In genomic region chrX:150934453-150934852, GRCh38 we compare ENCODE assay signal across 11 cellular contexts. TPM values are rescaled to one million over a fixed set of nuclear protein-coding genes. Genes with fewer than 3 reads are reported as not detected.
DNase-seq lines count a peak whose midpoint lies in the region; ATAC-seq, FAIRE-seq and TF ChIP-seq lines count a peak whose summit lies in the region.
"Had no signal": no experiment of that assay in that cellular context is flagged by ENCODE, and none has a peak within 500 bp of the region (broad histone marks: within the 10 kb centered on the region; RNA-seq: fewer than 3 reads in every experiment).

No MANE protein-coding gene starts in this region.

- H3K36me3 Mint-ChIP-seq in Calu3 (ENCODE audit: insufficient read depth, unreplicated experiment), result no peaks in the 10 kb centered on the region
- H3K36me3 Mint-ChIP-seq: naive B cell had no signal

- H3K36me3 ChIP-seq in sigmoid colon (no peaks in the 10 kb centered on the region), suprapubic skin (no peaks in the 10 kb centered on the region)

- no peak overlapping the region for H3K4me3 Mint-ChIP-seq in Calu3 (ENCODE audit: low read depth, unreplicated experiment)
- H3K4me3 Mint-ChIP-seq: activated T-helper 17 cell treated with anti-CD3 and anti-CD28 coated beads, Interleukin-2, amount 50 U/mL, for 72 hours; naive B cell had no signal

- CTCF ChIA-PET in Calu3 (lab: Charles Lee), result no interaction called here

- H3K27ac Mint-ChIP-seq in Calu3 (ENCODE audit: unreplicated experiment), result no peak overlapping the region
- H3K27ac Mint-ChIP-seq: activated T-helper 17 cell treated with anti-CD3 and anti-CD28 coated beads, Interleukin-2, amount 50 U/mL, for 72 hours; naive B cell had no signal

- H3K9me3 ChIP-seq in sigmoid colon (peaks cover 0 to 6% (median 0%) of the 10 kb centered on the region in 4 donors), suprapubic skin (no peaks in the 10 kb centered on the region)

- H3K27me3 Mint-ChIP-seq in Calu3 (ENCODE audit: unreplicated experiment), result peaks cover 39% of the 10 kb centered on the region

- H3K27me3 ChIP-seq in sigmoid colon (no peaks in the 10 kb centered on the region), suprapubic skin (no peaks in the 10 kb centered on the region)

- ATAC-seq in HG03025 (IDR thresholded peaks at IDR 0.05; ENCODE audit: low FRiP score, unreplicated experiment), result no peak
- ATAC-seq: activated T-helper 17 cell treated with anti-CD3 and anti-CD28 coated beads, Interleukin-2, amount 50 U/mL, for 72 hours had no signal

- no peaks in the 10 kb centered on the region for H3K9me3 Mint-ChIP-seq in Calu3 (ENCODE audit: low read depth, unreplicated experiment)
- H3K9me3 Mint-ChIP-seq: activated T-helper 17 cell treated with anti-CD3 and anti-CD28 coated beads, Interleukin-2, amount 50 U/mL, for 72 hours had no signal

- TF ChIP-seq EP300 in sigmoid colon (IDR thresholded peaks at IDR 0.05), result no peak
- no peak for TF ChIP-seq EP300 in suprapubic skin (IDR thresholded peaks at IDR 0.05)

- H3K4me3 ChIP-seq in sigmoid colon (no peak overlapping the region), suprapubic skin (no peak overlapping the region)

- H3K4me1 ChIP-seq in sigmoid colon (peaks cover 0 to 9% (median 3%) of the 10 kb centered on the region in 4 donors), suprapubic skin (no peaks in the 10 kb centered on the region)

- peak overlapping the region; percentile 33 for H3K27ac ChIP-seq in epithelial cell of prostate
- peak overlapping the region in 3 of 4 donors; percentile 35 to 67 (median 63) for H3K27ac ChIP-seq in sigmoid colon
- no peak overlapping the region for H3K27ac ChIP-seq in suprapubic skin

- intact Hi-C loops in sigmoid colon (cut with DNase I) (loop anchor here (2.0 kb wide), 1 partner anchor 36 kb away; the partner anchor contains the start of gene CD99L2), Calu3 (cut with micrococcal nuclease; ENCODE audit: unreplicated experiment) (no loop called here)

- DNase-seq in H54 (ENCODE audit: insufficient read length, low spot score), result peak; percentile 32
- DNase-seq in NCI-H460 (ENCODE audit: extremely low read depth, low read depth), result peak; percentile 13
- DNase-seq in epithelial cell of prostate (ENCODE audit: low read depth, low spot score), result peak; percentile 31
- DNase-seq in sigmoid colon, result peak; percentile 71
- no peak for DNase-seq in suprapubic skin (ENCODE audit: low spot score in 2 of 2)
- no peak for DNase-seq in Calu3
- DNase-seq: naive B cell, NCI-H2081 had no signal

- BruUV-seq in Calu3 (replicated peaks; lab: Mats Ljungman, UMichigan), result no TSS peak

- FAIRE-seq in H54 (lab: Jason Lieb, UNC), result peak; percentile 41
- FAIRE-seq: TTC549 had no signal

- H3K4me1 Mint-ChIP-seq in Calu3 (ENCODE audit: low read depth, unreplicated experiment), result no peaks in the 10 kb centered on the region
- H3K4me1 Mint-ChIP-seq: activated T-helper 17 cell treated with anti-CD3 and anti-CD28 coated beads, Interleukin-2, amount 50 U/mL, for 72 hours; naive B cell had no signal

- WGBS in sigmoid colon, 2 donors, result 8 to 30% methylated on average over 5 of the region's 5 CpGs
- 36% methylated on average over 5 of the region's 5 CpGs for WGBS in suprapubic skin

- TF ChIP-seq POLR2A in H54 (IDR thresholded peaks at IDR 0.05; ENCODE audit: low read depth, low read length) (no peak), sigmoid colon (IDR thresholded peaks at IDR 0.05) (no peak), suprapubic skin (IDR thresholded peaks at IDR 0.05) (no peak)

- no peak for TF ChIP-seq CTCF in sigmoid colon (IDR thresholded peaks at IDR 0.05)
- no peak for TF ChIP-seq CTCF in suprapubic skin (IDR thresholded peaks at IDR 0.05)
- TF ChIP-seq CTCF in Calu3 (IDR thresholded peaks at IDR 0.05; ENCODE audit: unreplicated experiment), result no peak

RNA-seq across cellular contexts. Expression of gene CD99L2, which starts 36.0 kb away (rescaled TPM):
- 30.8 and 33.3 TPM in 2 replicates for total RNA-seq in NCI-H460 (2014; rRNA removed; shearing (Covaris generic))
- 66.0 and 66.5 TPM in 2 replicates for polyA plus RNA-seq in NCI-H460 (2014; cell fraction: nucleus; rRNA removed)
- 10 to 100 TPM; 55.8 to 62.6 (median 59.5) TPM for total RNA-seq in sigmoid colon
- polyA plus RNA-seq in sigmoid colon, result 10 to 100 TPM in 1 of 3 donors, 1 to 10 TPM in 2; 4.8 to 20.0 (median 4.9) TPM
- total RNA-seq in suprapubic skin, result 10 to 100 TPM; 12.6 to 24.5 (median 18.7) TPM
- total RNA-seq in Calu3 (2022), result 21.1 and 21.9 TPM in 2 replicates

RNA-seq across cellular contexts. Expression of gene HMGB3, which starts 48.7 kb away (rescaled TPM):
- 64.2 and 93.1 TPM in 2 replicates for total RNA-seq in NCI-H460 (2014; rRNA removed; shearing (Covaris generic))
- 33.2 and 38.0 TPM in 2 replicates for polyA plus RNA-seq in NCI-H460 (2014; cell fraction: nucleus; rRNA removed)
- total RNA-seq in sigmoid colon, result 1 to 10 TPM; 2.5 to 3.9 (median 2.7) TPM
- 10 to 100 TPM; 28.4 to 46.4 (median 30.6) TPM for polyA plus RNA-seq in sigmoid colon
- 10 to 100 TPM in 3 of 4 donors, 1 to 10 TPM in 1; 6.5 to 19.6 (median 12.9) TPM for total RNA-seq in suprapubic skin
- 99.4 and 143 TPM in 2 replicates for total RNA-seq in Calu3 (2022)

Comparison
In these comparisons a context has a peak if more than half of its experiments do, and no peak if none do; other contexts are left out.
1. DNase-seq: peak in H54 (single experiment), NCI-H460 (single experiment), epithelial cell of prostate (single experiment) and sigmoid colon (single experiment); none in suprapubic skin (0 of 2) and Calu3 (single experiment).